In the genomic region with DNA sequence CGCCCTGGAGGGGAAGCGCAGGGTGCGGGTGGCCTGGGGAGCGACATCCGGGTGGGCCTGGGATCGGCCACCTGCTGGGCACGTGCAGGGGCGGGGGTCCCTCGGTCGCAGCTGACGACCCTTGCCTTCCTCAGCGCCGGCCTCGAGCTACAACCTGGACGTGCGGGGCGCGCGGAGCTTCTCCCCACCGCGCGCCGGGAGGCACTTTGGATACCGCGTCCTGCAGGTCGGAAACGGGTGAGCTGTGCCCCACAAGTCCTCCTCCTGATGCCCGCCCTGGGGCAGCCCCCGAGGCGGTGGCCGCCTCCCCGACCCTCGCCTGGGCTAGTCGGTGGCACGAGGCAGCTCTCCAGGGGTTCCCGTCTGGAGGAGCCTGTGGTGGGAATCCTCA, we compare ENCODE assay signal across 1 cellular context.
TF ChIP-seq lines count a peak whose summit lies in the region.

No MANE protein-coding gene starts in this region.

TF ChIP-seq in IMR-90, 13 proteins besides CTCF, POLR2A, EP300 and RAD21:
- TF ChIP-seq FOS (IDR thresholded peaks at IDR 0.05; ENCODE audit: low read depth, low read length) (no peak), CEBPB (IDR thresholded peaks at IDR 0.05; ENCODE audit: low read depth, low read length) (no peak), NFE2L2 (IDR thresholded peaks at IDR 0.05; ENCODE audit: low read depth, low read length) (no peak), BHLHE40 (IDR thresholded peaks at IDR 0.05; ENCODE audit: low read depth, low read length) (no peak), RCOR1 (IDR thresholded peaks at IDR 0.05; ENCODE audit: insufficient replicate concordance, low read length) (no peak), MXI1 (IDR thresholded peaks at IDR 0.05; ENCODE audit: borderline replicate concordance, low read depth, low read length) (no peak), RFX5 (IDR thresholded peaks at IDR 0.05; ENCODE audit: low read depth, low read length) (no peak)
- TF ChIP-seq, protein P1, sequence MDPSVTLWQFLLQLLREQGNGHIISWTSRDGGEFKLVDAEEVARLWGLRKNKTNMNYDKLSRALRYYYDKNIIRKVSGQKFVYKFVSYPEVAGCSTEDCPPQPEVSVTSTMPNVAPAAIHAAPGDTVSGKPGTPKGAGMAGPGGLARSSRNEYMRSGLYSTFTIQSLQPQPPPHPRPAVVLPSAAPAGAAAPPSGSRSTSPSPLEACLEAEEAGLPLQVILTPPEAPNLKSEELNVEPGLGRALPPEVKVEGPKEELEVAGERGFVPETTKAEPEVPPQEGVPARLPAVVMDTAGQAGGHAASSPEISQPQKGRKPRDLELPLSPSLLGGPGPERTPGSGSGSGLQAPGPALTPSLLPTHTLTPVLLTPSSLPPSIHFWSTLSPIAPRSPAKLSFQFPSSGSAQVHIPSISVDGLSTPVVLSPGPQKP (IDR thresholded peaks at IDR 0.05; ENCODE audit: borderline replicate concordance, low read depth, low read length), result no peak
